ENCODE assay signal across 7 cellular contexts in the genomic region with DNA sequence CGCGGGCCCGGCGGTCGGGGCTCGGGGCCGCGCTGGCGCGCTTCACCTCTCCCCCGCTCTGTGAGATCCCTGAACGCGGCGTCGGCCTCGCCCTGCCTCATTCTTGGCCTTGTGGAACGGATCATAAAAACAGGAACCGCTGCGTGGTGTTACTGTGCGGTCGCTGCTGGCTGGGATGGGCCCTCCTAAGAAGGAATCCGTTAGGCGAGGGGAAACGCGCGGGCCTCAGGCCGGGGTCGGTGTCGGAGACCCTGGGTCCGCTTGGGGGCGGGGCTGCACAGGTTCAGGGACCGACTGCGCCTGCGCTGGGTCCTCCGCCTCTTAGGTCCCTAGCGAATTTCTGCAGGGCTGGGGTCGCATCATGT. TPM values are rescaled to one million over a fixed set of nuclear protein-coding genes. Genes with fewer than 3 reads are reported as not detected.
DNase-seq lines count a peak whose midpoint lies in the region; ATAC-seq and TF ChIP-seq lines count a peak whose summit lies in the region.

No MANE protein-coding gene starts in this region.

- H3K27ac ChIP-seq in WERI-Rb-1 (peak overlapping the region; percentile 95), mammary epithelial cell (ENCODE audit: insufficient read depth, low read depth, low read length) (peak overlapping the region; percentile 80), spleen (peak overlapping the region; percentile 87 to 99 (median 95))

- peak overlapping the region; percentile 91 for H3K9ac ChIP-seq in mammary epithelial cell (ENCODE audit: insufficient read depth, low read length)

- H2AFZ ChIP-seq in mammary epithelial cell (ENCODE audit: low read depth, low read length): peak overlapping the region; percentile 87

- H3K4me2 ChIP-seq in mammary epithelial cell (ENCODE audit: insufficient read depth, low read depth, low read length): peak overlapping the region; percentile 80

- H3K79me2 ChIP-seq in mammary epithelial cell (ENCODE audit: insufficient read depth, low read length): peaks cover 51% of the 10 kb centered on the region

- TSS peak; percentile 13 for BruUV-seq in mammary epithelial cell (replicated peaks; lab: Mats Ljungman, UMichigan)

- H3K4me1 ChIP-seq in mammary epithelial cell (ENCODE audit: insufficient read depth, low read length): peaks cover 40% of the 10 kb centered on the region
- peaks cover 6 to 72% (median 35%) of the 10 kb centered on the region in 6 donors for H3K4me1 ChIP-seq in spleen

- no peaks in the 10 kb centered on the region for H4K20me1 ChIP-seq in mammary epithelial cell (ENCODE audit: insufficient read depth, low read length)

- CTCF ChIA-PET in mammary epithelial cell (lab: Charles Lee; ENCODE audit: low non-redundant PET): no interaction called here

- H3K4me3 ChIP-seq in WERI-Rb-1 (ENCODE audit: low read depth, low read length): peak overlapping the region; percentile 61
- peak overlapping the region; percentile 74 to 97 (median 91) for H3K4me3 ChIP-seq in mammary epithelial cell (replicated peaks in 1 of 3; ENCODE audit: insufficient read depth in 1 of 3, low read depth in 2 of 3, low read length in 3 of 3)
- peak overlapping the region; percentile 67 to 91 (median 70) for H3K4me3 ChIP-seq in spleen

- no peak for TF ChIP-seq CTCF in GM13977 (IDR thresholded peaks at IDR 0.05; ENCODE audit: extremely low read depth, insufficient read depth, missing control alignments)
- TF ChIP-seq CTCF in WERI-Rb-1 (IDR thresholded peaks at IDR 0.05; ENCODE audit: low read depth, low read length): no peak
- no peak for TF ChIP-seq CTCF in mammary epithelial cell (conservative IDR thresholded peaks at IDR 0.05 in 1 of 2, IDR thresholded peaks at IDR 0.05 in 1 of 2; ENCODE audit: extremely low read depth in 1 of 2, insufficient read depth in 1 of 2, low read depth in 1 of 2, low read length in 2 of 2)
- TF ChIP-seq CTCF in spleen (IDR thresholded peaks at IDR 0.05 in 8 of 11, conservative IDR thresholded peaks at IDR 0.05 in 3 of 11): no peak

- H3K36me3 ChIP-seq in WERI-Rb-1: peaks cover 18% of the 10 kb centered on the region
- H3K36me3 ChIP-seq in mammary epithelial cell (ENCODE audit: insufficient read depth, low read length): peaks cover under 1% of the 10 kb centered on the region
- peaks cover 0 to 40% (median 7%) of the 10 kb centered on the region in 6 donors for H3K36me3 ChIP-seq in spleen

- H3K27me3 ChIP-seq in WERI-Rb-1 (ENCODE audit: insufficient read depth, low read depth, severe bottlenecking): no peaks in the 10 kb centered on the region
- H3K27me3 ChIP-seq in mammary epithelial cell (ENCODE audit: insufficient read depth, low read length): no peaks in the 10 kb centered on the region
- H3K27me3 ChIP-seq in spleen (replicated peaks in 1 of 7): no peaks in the 10 kb centered on the region

- no peak for TF ChIP-seq POLR2A in spleen (IDR thresholded peaks at IDR 0.05)

- DNase-seq in GM13977 (ENCODE audit: low spot score) (peak; percentile 76), NCI-H1930 (lab: John Stamatoyannopoulos, UW) (peak; percentile 82 to 88), WERI-Rb-1 (peak; percentile 75), mammary epithelial cell (peak; percentile 67), iPS-NIHi7 (ENCODE audit: extremely low spot score) (peak; percentile 93), spleen (peak; percentile 94)

- in situ Hi-C loops in GM13977 (cut with MboI; ENCODE audit: low pct_unique_long_range_greater_than_20kb, low sequenced_read_pairs, unreplicated experiment): no loop called here
- in situ Hi-C loops in mammary epithelial cell (cut with MboI; ENCODE audit: low sequenced_read_pairs in 2 of 2): loop anchor here in 1 of 2 donors (25.0 kb wide), 2 partner anchors 268 to 443 kb away; a partner anchor contains a TSS

- intact Hi-C loops in mammary epithelial cell (cut with micrococcal nuclease): loop anchor here (2.0 to 10.0 kb wide), 5 partner anchors 197 to 641 kb away; a partner anchor contains a TSS
- intact Hi-C loops in spleen (cut with DNase I; ENCODE audit: low total_unique reads): loop anchor here (10.0 kb wide), 3 partner anchors 111 to 441 kb away; a partner anchor contains a TSS

- ATAC-seq in HG02884 (IDR thresholded peaks at IDR 0.05; ENCODE audit: unreplicated experiment): peak; percentile 23

- dilution Hi-C loops in mammary epithelial cell (cut with HindIII; ENCODE audit: low sequenced_read_pairs): no loop called here

- WGBS in mammary epithelial cell (ENCODE audit: low coverage, missing lambda C conversion rate): 1% methylated on average over 10 of the region's 37 CpGs
- WGBS in spleen, 5 donors: 0 to 1% (median 0%) methylated on average over 13 to 37 of the region's 37 CpGs

- H3K9me3 ChIP-seq in WERI-Rb-1 (ENCODE audit: severe bottlenecking): no peaks in the 10 kb centered on the region
- no peaks in the 10 kb centered on the region for H3K9me3 ChIP-seq in mammary epithelial cell (replicated peaks; ENCODE audit: insufficient read depth, low read length)
- H3K9me3 ChIP-seq in spleen: no peaks in the 10 kb centered on the region

RNA-seq across cellular contexts. Expression of a gene that starts 0.4 kb away (rescaled TPM):
- total RNA-seq in mammary epithelial cell (10 to 100 TPM; 34.3 to 46.7 TPM), spleen (10 to 100 TPM; 13.9 to 24.7 (median 21.9) TPM)
- polyA plus RNA-seq in mammary epithelial cell (15.5 TPM), spleen (10 to 100 TPM in 1 of 3 donors, 1 to 10 TPM in 2; 4.7 to 10.4 (median 6.1) TPM)
- polyA minus RNA-seq in mammary epithelial cell: 30.7 TPM

RNA-seq across cellular contexts. Expression of a gene that starts 5.2 kb away (rescaled TPM):
- 10 to 100 TPM; 40.5 to 48.7 TPM for total RNA-seq in mammary epithelial cell
- polyA plus RNA-seq in mammary epithelial cell: 9.0 TPM
- 20.3 TPM for polyA minus RNA-seq in mammary epithelial cell
- 10 to 100 TPM; 42.5 to 98.9 (median 64.0) TPM for total RNA-seq in spleen
- 10 to 100 TPM; 18.3 to 24.5 (median 19.2) TPM for polyA plus RNA-seq in spleen

RNA-seq across cellular contexts. Expression of a gene that starts 49.7 kb away (rescaled TPM):
- total RNA-seq in mammary epithelial cell: 10 to 100 TPM; 27.2 to 44.5 TPM
- polyA plus RNA-seq in mammary epithelial cell: 30.7 TPM
- 30.0 TPM for polyA minus RNA-seq in mammary epithelial cell
- total RNA-seq in spleen: 10 to 100 TPM in 5 of 7 donors, 1 to 10 TPM in 2; 7.5 to 13.1 (median 10.8) TPM
- 1 to 10 TPM; 1.6 to 4.0 (median 2.3) TPM for polyA plus RNA-seq in spleen

Comparison
In these comparisons a context has a peak if more than half of its experiments do, and no peak if none do; other contexts are left out.
1. Peak in every context shown above with its lines: DNase-seq, ATAC-seq, H3K4me3 ChIP-seq and H3K27ac ChIP-seq.